ENCODE assay signal across 1 cellular context in genomic region chr22:19718255-19719054, GRCh38.
TF ChIP-seq lines count a peak whose summit lies in the region.

No MANE protein-coding gene starts in this region.

TF ChIP-seq in IMR-90, 13 proteins besides CTCF, POLR2A, EP300 and RAD21:
- TF ChIP-seq ELK1 (IDR thresholded peaks at IDR 0.05; ENCODE audit: borderline replicate concordance, low read depth, low read length) = no peak
- no peak for TF ChIP-seq SMC3 (IDR thresholded peaks at IDR 0.05; ENCODE audit: low read depth, low read length)
- no peak for TF ChIP-seq CEBPB (IDR thresholded peaks at IDR 0.05; ENCODE audit: low read depth, low read length)
- TF ChIP-seq RFX5 (IDR thresholded peaks at IDR 0.05; ENCODE audit: low read depth, low read length) = no peak
- no peak for TF ChIP-seq MXI1 (IDR thresholded peaks at IDR 0.05; ENCODE audit: borderline replicate concordance, low read depth, low read length)
